17 cellular contexts compared by ENCODE assay signal in genomic region chr2:190679391-190679790, GRCh38. TPM values are rescaled to one million over a fixed set of nuclear protein-coding genes. Genes with fewer than 3 reads are reported as not detected.
A peak's percentile ranks its signal among the peaks of the same experiment; 100 is the strongest.
DNase-seq lines count a peak whose midpoint lies in the region; ATAC-seq and TF ChIP-seq lines count a peak whose summit lies in the region.
"Had no signal": no experiment of that assay in that cellular context is flagged by ENCODE, and none has a peak within 500 bp of the region (broad histone marks: within the 10 kb centered on the region; RNA-seq: fewer than 3 reads in every experiment).

No MANE protein-coding gene starts in this region.

- peak overlapping the region; percentile 70 for H3K4me3 ChIP-seq in CD4-positive, CD25-positive, alpha-beta regulatory T cell (ENCODE audit: low read depth, low read length)
- H3K4me3 ChIP-seq in GM06990 (replicated peaks; ENCODE audit: low read depth, low read length) (peak overlapping the region; percentile 45; the same call in 1 of the 2 replicates), mesendoderm (ENCODE audit: low read length) (no peak overlapping the region), mesenchymal stem cell (ENCODE audit: insufficient read depth in 1 of 2, low read depth in 1 of 2, low read length in 2 of 2) (no peak overlapping the region)
- H3K4me3 ChIP-seq: psoas muscle, testis had no signal

- peak overlapping the region; percentile 51 for H3K56ac ChIP-seq in mesendoderm (ENCODE audit: low read length)

- no peaks in the 10 kb centered on the region for H3K36me3 ChIP-seq in CD4-positive, CD25-positive, alpha-beta regulatory T cell (ENCODE audit: control insufficient read depth, insufficient read depth, low read length)
- H3K36me3 ChIP-seq in GM06990 (ENCODE audit: control insufficient read depth, insufficient read depth, low read length) (no peaks in the 10 kb centered on the region), mesendoderm (ENCODE audit: control insufficient read depth, insufficient read depth, low read length) (no peaks in the 10 kb centered on the region), mesenchymal stem cell (ENCODE audit: control insufficient read depth in 1 of 2, insufficient read depth in 2 of 2, low read depth in 1 of 2, low read length in 2 of 2) (peaks cover 3 to 46% of the 10 kb centered on the region in 2 experiments)

- H3K23ac ChIP-seq in mesendoderm (ENCODE audit: low read length), result no peak overlapping the region
- H3K23ac ChIP-seq in mesenchymal stem cell (ENCODE audit: low read length in 2 of 2), result no peak overlapping the region

- no peak overlapping the region for H3K4me2 ChIP-seq in mesendoderm (ENCODE audit: low read length)
- H3K4me2 ChIP-seq in mesenchymal stem cell (ENCODE audit: low read length, poor library complexity, severe bottlenecking), result no peak overlapping the region

- H3K79me1 ChIP-seq in mesendoderm (ENCODE audit: low read length), result no peaks in the 10 kb centered on the region
- H3K79me1 ChIP-seq in mesenchymal stem cell (replicated peaks; ENCODE audit: low read length, poor library complexity, severe bottlenecking), result peaks cover 14% of the 10 kb centered on the region

- H3K9ac ChIP-seq in mesendoderm (ENCODE audit: low read length), result no peak overlapping the region
- H3K9ac ChIP-seq in mesenchymal stem cell (ENCODE audit: low read length), result no peak overlapping the region

- DNase-seq in CD4-positive, CD25-positive, alpha-beta regulatory T cell, result no peak
- DNase-seq in GM06990 (ENCODE audit: extremely low read depth, insufficient read length) (no peak), mesendoderm (no peak), GM19238 (ENCODE audit: insufficient read length, low spot score) (no peak), NCI-H146 (lab: John Stamatoyannopoulos, UW) (no peak), mesenchymal stem cell (no peak)
- DNase-seq: activated CD4-positive, alpha-beta T cell treated with anti-CD3 and anti-CD28 coated beads, Interleukin-2, amount 50 U/mL, for 1 hour; GF-D8; NCI-H1436; NCI-H2171 treated with DMSO at 0.1 percent for 48 hours; NCI-H82; psoas muscle; small intestine; testis had no signal

- H3K27me3 ChIP-seq in CD4-positive, CD25-positive, alpha-beta regulatory T cell (ENCODE audit: control insufficient read depth, insufficient read depth, low read length), result no peaks in the 10 kb centered on the region
- H3K27me3 ChIP-seq in GM06990 (replicated peaks; ENCODE audit: control insufficient read depth, insufficient read depth, low read length) (no peaks in the 10 kb centered on the region), mesendoderm (ENCODE audit: insufficient read depth, low read length, poor library complexity) (no peaks in the 10 kb centered on the region), mesenchymal stem cell (ENCODE audit: control insufficient read depth in 1 of 2, insufficient read depth in 1 of 2, low read length in 2 of 2) (no peaks in the 10 kb centered on the region)
- H3K27me3 ChIP-seq: BE2C, testis had no signal

- H2AFZ ChIP-seq in mesenchymal stem cell (ENCODE audit: low read depth, low read length), result no peak overlapping the region

- no peaks in the 10 kb centered on the region for H3K9me3 ChIP-seq in CD4-positive, CD25-positive, alpha-beta regulatory T cell (ENCODE audit: control insufficient read depth in 2 of 2, low read length in 2 of 2)
- no peaks in the 10 kb centered on the region for H3K9me3 ChIP-seq in mesenchymal stem cell (ENCODE audit: control insufficient read depth, low read length)
- H3K9me3 ChIP-seq: BE2C, psoas muscle, testis had no signal

- H2AK5ac ChIP-seq in mesendoderm (ENCODE audit: low read length) (peak overlapping the region; percentile 59), mesenchymal stem cell (ENCODE audit: low read length, severe bottlenecking) (no peak overlapping the region)

- ATAC-seq in CD4-positive, CD25-positive, alpha-beta regulatory T cell (ENCODE audit: low read depth in 2 of 2), result no peak
- ATAC-seq: Panc1, psoas muscle had no signal

- H3K14ac ChIP-seq in mesenchymal stem cell (ENCODE audit: low read length in 2 of 2), result no peak overlapping the region

- peak overlapping the region; percentile 66 for H2BK15ac ChIP-seq in mesendoderm (replicated peaks; ENCODE audit: low read depth)
- no peak overlapping the region for H2BK15ac ChIP-seq in mesenchymal stem cell (ENCODE audit: low read depth, poor library complexity, severe bottlenecking)

- H3K18ac ChIP-seq in mesendoderm (ENCODE audit: low read length) (peak overlapping the region; percentile 73), mesenchymal stem cell (ENCODE audit: low read depth in 1 of 2, low read length in 2 of 2) (no peak overlapping the region)

- peak overlapping the region; percentile 71 for H3K27ac ChIP-seq in CD4-positive, CD25-positive, alpha-beta regulatory T cell (ENCODE audit: insufficient read depth, low read length, poor library complexity, severe bottlenecking)
- H3K27ac ChIP-seq in mesendoderm (ENCODE audit: low read depth, low read length), result peak overlapping the region; percentile 46
- no peak overlapping the region for H3K27ac ChIP-seq in mesenchymal stem cell (ENCODE audit: low read length, poor library complexity, severe bottlenecking)
- H3K27ac ChIP-seq: psoas muscle, testis had no signal

- peak overlapping the region in 2 of 4 donors; percentile 7 to 87 for H3K4me3 Mint-ChIP-seq in CD4-positive, CD25-positive, alpha-beta regulatory T cell
- no peak overlapping the region for H3K4me3 Mint-ChIP-seq in activated naive CD8-positive, alpha-beta T cell

- H3K4ac ChIP-seq in mesendoderm (ENCODE audit: low read depth, low read length), result no peak overlapping the region
- no peak overlapping the region for H3K4ac ChIP-seq in mesenchymal stem cell (ENCODE audit: low read depth in 1 of 2, low read length in 2 of 2)

- no peak overlapping the region for H4K91ac ChIP-seq in mesenchymal stem cell (ENCODE audit: low read length)

- no peak overlapping the region for H2BK120ac ChIP-seq in mesendoderm (ENCODE audit: low read depth, low read length)
- no peak overlapping the region for H2BK120ac ChIP-seq in mesenchymal stem cell (ENCODE audit: low read depth, low read length)

- no peak for TF ChIP-seq CTCF in GM06990 (IDR thresholded peaks at IDR 0.05; ENCODE audit: insufficient read depth, low read length, poor library complexity, severe bottlenecking)

- H3K4me1 ChIP-seq in CD4-positive, CD25-positive, alpha-beta regulatory T cell (ENCODE audit: control insufficient read depth, insufficient read depth, low read length, poor library complexity, severe bottlenecking), result peaks cover 40% of the 10 kb centered on the region
- H3K4me1 ChIP-seq in mesendoderm (ENCODE audit: control insufficient read depth, low read depth, low read length), result peaks cover 14% of the 10 kb centered on the region
- peaks cover 3% of the 10 kb centered on the region for H3K4me1 ChIP-seq in mesenchymal stem cell (ENCODE audit: control insufficient read depth, insufficient read depth, low read depth, low read length)

- H3K79me2 ChIP-seq in mesendoderm (ENCODE audit: control insufficient read depth, insufficient read depth, low read length), result no peaks in the 10 kb centered on the region

- H3K36me3 Mint-ChIP-seq in CD4-positive, CD25-positive, alpha-beta regulatory T cell, result peaks cover 12% of the 10 kb centered on the region
- H3K36me3 Mint-ChIP-seq in activated naive CD8-positive, alpha-beta T cell, result peaks cover 13% of the 10 kb centered on the region

- H4K5ac ChIP-seq in mesendoderm (ENCODE audit: low read length), result no peak overlapping the region

- no peak overlapping the region for H2BK12ac ChIP-seq in mesenchymal stem cell (ENCODE audit: low read length in 2 of 2)

- no peak overlapping the region for H4K8ac ChIP-seq in mesendoderm (ENCODE audit: low read depth, low read length)
- H4K8ac ChIP-seq in mesenchymal stem cell (ENCODE audit: low read length), result no peak overlapping the region

- peaks cover 33 to 53% (median 43%) of the 10 kb centered on the region in 4 donors for H3K4me1 Mint-ChIP-seq in CD4-positive, CD25-positive, alpha-beta regulatory T cell
- peaks cover 50% of the 10 kb centered on the region for H3K4me1 Mint-ChIP-seq in activated naive CD8-positive, alpha-beta T cell (ENCODE audit: low read depth)

- H3K27me3 Mint-ChIP-seq in CD4-positive, CD25-positive, alpha-beta regulatory T cell, result no peaks in the 10 kb centered on the region
- H3K27me3 Mint-ChIP-seq in activated naive CD8-positive, alpha-beta T cell, result no peaks in the 10 kb centered on the region

- peak overlapping the region in 2 of 3 donors; percentile 79 to 89 for H3K27ac Mint-ChIP-seq in CD4-positive, CD25-positive, alpha-beta regulatory T cell
- peak overlapping the region; percentile 86 for H3K27ac Mint-ChIP-seq in activated naive CD8-positive, alpha-beta T cell

- H2BK5ac ChIP-seq in mesendoderm (ENCODE audit: low read length) (peak overlapping the region; percentile 38), mesenchymal stem cell (ENCODE audit: low read depth, low read length, poor library complexity, severe bottlenecking) (no peak overlapping the region)

- no CpG with 5 or more reads among the region's 1 CpG for WGBS in mesendoderm (ENCODE audit: extremely low coverage, insufficient coverage, low lambda C conversion rate)
- whole genome bisulfite sequencing in mesenchymal stem cell, result no CpG with 5 or more reads among the region's 1 CpG

- no peaks in the 10 kb centered on the region for H3K9me3 Mint-ChIP-seq in CD4-positive, CD25-positive, alpha-beta regulatory T cell
- H3K9me3 Mint-ChIP-seq in activated naive CD8-positive, alpha-beta T cell (ENCODE audit: low read depth), result no peaks in the 10 kb centered on the region

RNA-seq across cellular contexts. Expression of gene NAB1, which starts 30.5 kb away (rescaled TPM):
- total RNA-seq in CD4-positive, CD25-positive, alpha-beta regulatory T cell, result 42.7 TPM
- polyA plus RNA-seq in CD4-positive, CD25-positive, alpha-beta regulatory T cell, result 1 to 10 TPM; 1.5 to 5.0 (median 2.9) TPM
- polyA plus RNA-seq in mesendoderm (2013, experiment 1 of 2), result 17.5 TPM
- polyA plus RNA-seq in mesendoderm (2013, experiment 2 of 2), result 17.0 TPM
- 13.4 TPM for polyA plus RNA-seq in mesenchymal stem cell (2013, experiment 1 of 2)
- 13.5 TPM for polyA plus RNA-seq in mesenchymal stem cell (2013, experiment 2 of 2)

Comparison
In these comparisons a context has a peak if more than half of its experiments do, and no peak if none do; other contexts are left out.
1. H3K4me3 ChIP-seq: peak in CD4-positive, CD25-positive, alpha-beta regulatory T cell (single experiment) and GM06990 (single experiment); none in mesendoderm (single experiment) and mesenchymal stem cell (0 of 2).